In the genomic region with DNA sequence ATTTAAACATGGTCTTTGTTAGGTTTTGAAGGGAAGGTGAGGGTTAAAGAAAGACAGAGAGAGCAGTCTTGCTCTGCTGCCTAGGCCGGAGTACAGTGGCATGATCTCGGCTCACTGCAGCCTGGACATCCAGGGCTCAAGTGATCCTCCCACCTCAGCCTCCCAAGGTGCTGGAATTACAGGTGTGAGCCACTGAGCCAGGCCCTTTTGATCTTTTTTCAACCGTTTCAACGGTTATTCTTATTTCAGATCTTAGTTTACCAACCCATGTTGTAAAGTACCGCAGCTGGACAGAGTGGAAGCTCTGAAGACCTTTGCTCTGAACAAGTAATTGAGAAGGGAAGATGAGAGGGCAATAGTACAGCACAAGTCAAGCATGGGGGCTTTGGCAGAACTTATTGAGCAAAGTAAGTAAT, we compare ENCODE assay signal across 9 cellular contexts. TPM values are rescaled to one million over a fixed set of nuclear protein-coding genes. Genes with fewer than 3 reads are reported as not detected.
DNase-seq lines count a peak whose midpoint lies in the region; ATAC-seq and TF ChIP-seq lines count a peak whose summit lies in the region.
"Had no signal": no experiment of that assay in that cellular context is flagged by ENCODE, and none has a peak within 500 bp of the region (broad histone marks: within the 10 kb centered on the region; RNA-seq: fewer than 3 reads in every experiment).

No MANE protein-coding gene starts in this region.

- H3K36me3 ChIP-seq in Peyer's patch (no peaks in the 10 kb centered on the region), psoas muscle (ENCODE audit: insufficient read depth in 1 of 2, low read depth in 1 of 2) (no peaks in the 10 kb centered on the region), uterus (no peaks in the 10 kb centered on the region), trophoblast cell (ENCODE audit: control insufficient read depth in 1 of 2, insufficient read depth in 2 of 2, low read length in 2 of 2) (no peaks in the 10 kb centered on the region)

- H3K79me1 ChIP-seq in trophoblast cell (ENCODE audit: low read length): peaks cover 3% of the 10 kb centered on the region

- H3K27me3 Mint-ChIP-seq in activated CD4-positive, alpha-beta T cell treated with anti-CD3 and anti-CD28 coated beads for 36 hours: no peaks in the 10 kb centered on the region

- H3K14ac ChIP-seq in trophoblast cell (ENCODE audit: low read length): no peak overlapping the region

- no peak overlapping the region for H3K18ac ChIP-seq in trophoblast cell (ENCODE audit: low read length)

- peaks cover 10% of the 10 kb centered on the region for H3K79me2 ChIP-seq in trophoblast cell (ENCODE audit: control insufficient read depth, insufficient read depth, low read length, poor library complexity)

- H2BK5ac ChIP-seq in trophoblast cell (ENCODE audit: low read depth, low read length, poor library complexity): no peak overlapping the region

- TF ChIP-seq CTCF in Peyer's patch (IDR thresholded peaks at IDR 0.05) (no peak), epithelial cell of proximal tubule (conservative IDR thresholded peaks at IDR 0.05; ENCODE audit: low read depth, low read length) (no peak), psoas muscle (IDR thresholded peaks at IDR 0.05) (no peak), uterus (IDR thresholded peaks at IDR 0.05) (no peak)

- 64 to 81% (median 69%) methylated on average over 5 of the region's 5 CpGs for WGBS in psoas muscle, 3 donors
- no CpG with 5 or more reads among the region's 5 CpGs for WGBS in trophoblast cell (ENCODE audit: extremely low coverage, insufficient coverage, insufficient read length)

- CTCF ChIA-PET in activated CD4-positive, alpha-beta T cell treated with anti-CD3 and anti-CD28 coated beads for 36 hours (lab: Charles Lee): interaction anchor here (0.7 to 1.3 kb wide), 4 partner anchors 20 to 589 kb away, joined by 3 to 5 read pairs (median 4); no protein-coding TSS in a partner anchor

- H3K4me2 ChIP-seq in trophoblast cell (ENCODE audit: low read length): no peak overlapping the region

- TF ChIP-seq POLR2A in Peyer's patch (IDR thresholded peaks at IDR 0.05) (no peak), uterus (IDR thresholded peaks at IDR 0.05) (no peak)

- POLR2A ChIA-PET in activated CD4-positive, alpha-beta T cell treated with anti-CD3 and anti-CD28 coated beads for 36 hours (lab: Charles Lee): no interaction called here

- H3K27me3 ChIP-seq in Peyer's patch (no peaks in the 10 kb centered on the region), psoas muscle (ENCODE audit: insufficient read depth in 3 of 3, low read length in 2 of 3) (no peaks in the 10 kb centered on the region), uterus (no peaks in the 10 kb centered on the region), trophoblast cell (ENCODE audit: insufficient read depth, low read length) (no peaks in the 10 kb centered on the region)

- intact Hi-C loops in activated CD4-positive, alpha-beta T cell treated with anti-CD3 and anti-CD28 coated beads for 36 hours (cut with DNase I, micrococcal nuclease): loop anchor here in 1 of 2 experiments (5.0 kb wide), 2 partner anchors 965 to 1065 kb away; partner anchors contain the start of genes C6orf89 and MTCH1
- intact Hi-C loops in psoas muscle (cut with DNase I): loop anchor here in 1 of 2 donors (10.0 kb wide), 1 partner anchor 173 kb away; no protein-coding TSS in a partner anchor
- intact Hi-C loops in uterus (cut with DNase I; ENCODE audit: low total_unique reads): no loop called here

- peak overlapping the region; percentile 95 for H3K4me3 Mint-ChIP-seq in activated CD4-positive, alpha-beta T cell treated with anti-CD3 and anti-CD28 coated beads for 36 hours

- H4K8ac ChIP-seq in trophoblast cell (ENCODE audit: low read depth, low read length): no peak overlapping the region

- no peak overlapping the region for H3K4ac ChIP-seq in trophoblast cell (ENCODE audit: low read depth, low read length)

- H3K27ac Mint-ChIP-seq in activated CD4-positive, alpha-beta T cell treated with anti-CD3 and anti-CD28 coated beads for 36 hours: no peak overlapping the region

- H3K4me3 ChIP-seq in Peyer's patch (peak overlapping the region in 2 of 4 donors; percentile 75 to 96), epithelial cell of proximal tubule (ENCODE audit: low read depth, low read length) (peak overlapping the region; percentile 89), psoas muscle (peak overlapping the region; percentile 93), uterus (no peak overlapping the region), trophoblast cell (ENCODE audit: low read depth, low read length) (no peak overlapping the region)

- H3K9ac ChIP-seq in trophoblast cell (ENCODE audit: low read length): no peak overlapping the region

- H2BK120ac ChIP-seq in trophoblast cell (ENCODE audit: insufficient read depth, low read length, poor library complexity): no peak overlapping the region

- no peak for ATAC-seq in activated CD4-positive, alpha-beta T cell treated with anti-CD3 and anti-CD28 coated beads for 36 hours
- ATAC-seq in psoas muscle: no peak

- H2AFZ ChIP-seq in trophoblast cell (ENCODE audit: insufficient read depth, low read length, poor library complexity): no peak overlapping the region

- peaks cover 0 to 16% (median 4%) of the 10 kb centered on the region in 4 donors for H3K4me1 ChIP-seq in Peyer's patch
- peaks cover 13% of the 10 kb centered on the region for H3K4me1 ChIP-seq in psoas muscle
- no peaks in the 10 kb centered on the region for H3K4me1 ChIP-seq in uterus
- no peaks in the 10 kb centered on the region for H3K4me1 ChIP-seq in trophoblast cell (ENCODE audit: control insufficient read depth in 1 of 2, insufficient read depth in 2 of 2, low read length in 2 of 2)

- H2AK5ac ChIP-seq in trophoblast cell (ENCODE audit: low read length): no peak overlapping the region

- H3K4me1 Mint-ChIP-seq in activated CD4-positive, alpha-beta T cell treated with anti-CD3 and anti-CD28 coated beads for 36 hours: peaks cover 42% of the 10 kb centered on the region

- peaks cover 25% of the 10 kb centered on the region for H3K36me3 Mint-ChIP-seq in activated CD4-positive, alpha-beta T cell treated with anti-CD3 and anti-CD28 coated beads for 36 hours (ENCODE audit: low read depth)

- no peak overlapping the region for H4K91ac ChIP-seq in trophoblast cell (ENCODE audit: low read depth, low read length)

- no peak for DNase-seq in activated CD4-positive, alpha-beta T cell treated with anti-CD3 and anti-CD28 coated beads for 36 hours
- DNase-seq in activated CD4-positive, alpha-beta T cell treated with anti-CD3 and anti-CD28 coated beads for 4 hours: no peak
- DNase-seq in Peyer's patch: no peak
- DNase-seq in epithelial cell of proximal tubule (ENCODE audit: low read depth): no peak
- DNase-seq in psoas muscle: no peak
- no peak for DNase-seq in uterus
- DNase-seq in NCI-H82 treated with DMSO at 0.1 percent for 48 hours (lab: John Stamatoyannopoulos, UW; ENCODE audit: unreplicated experiment): no peak
- no peak for DNase-seq in trophoblast cell
- DNase-seq: NCI-H69 had no signal

- H3K9me3 ChIP-seq in Peyer's patch: no peaks in the 10 kb centered on the region
- no peaks in the 10 kb centered on the region for H3K9me3 ChIP-seq in psoas muscle
- H3K9me3 ChIP-seq in uterus: no peaks in the 10 kb centered on the region
- H3K9me3 ChIP-seq in trophoblast cell (ENCODE audit: insufficient read depth, low read depth, low read length): no peaks in the 10 kb centered on the region

- H2BK12ac ChIP-seq in trophoblast cell (ENCODE audit: low read length): no peak overlapping the region

- H3K9me3 Mint-ChIP-seq in activated CD4-positive, alpha-beta T cell treated with anti-CD3 and anti-CD28 coated beads for 36 hours (ENCODE audit: low read depth): no peaks in the 10 kb centered on the region

- H4K12ac ChIP-seq in trophoblast cell (ENCODE audit: low read depth, low read length): no peak overlapping the region

- H3K27ac ChIP-seq in Peyer's patch: peak overlapping the region in 3 of 4 donors; percentile 6 to 82 (median 60)
- peak overlapping the region; percentile 88 for H3K27ac ChIP-seq in psoas muscle
- H3K27ac ChIP-seq in uterus: no peak overlapping the region
- no peak overlapping the region for H3K27ac ChIP-seq in trophoblast cell (ENCODE audit: low read depth, low read length)

- no peak overlapping the region for H3K23ac ChIP-seq in trophoblast cell (ENCODE audit: low read length)

RNA-seq across cellular contexts. Expression of gene SRPK1, which starts 1.2 kb away (rescaled TPM):
- total RNA-seq in activated CD4-positive, alpha-beta T cell treated with anti-CD3 and anti-CD28 coated beads for 36 hours: 100 to 1,000 TPM; 100 to 118 TPM
- total RNA-seq in Peyer's patch: 100 to 1,000 TPM in 2 of 4 donors, 10 to 100 TPM in 2; 72.4 to 137 (median 112) TPM
- 103 and 115 TPM in 2 replicates for total RNA-seq in epithelial cell of proximal tubule
- total RNA-seq in psoas muscle: 10 to 100 TPM; 24.1 to 42.4 (median 31.3) TPM
- polyA plus RNA-seq in psoas muscle: 10 to 100 TPM; 12.2 to 46.9 (median 21.3) TPM
- total RNA-seq in uterus: 10 to 100 TPM; 14.3 to 76.3 (median 29.4) TPM
- polyA plus RNA-seq in trophoblast cell (2013): 48.5 and 49.5 TPM in 2 replicates

Comparison
In these comparisons a context has a peak if more than half of its experiments do, and no peak if none do; other contexts are left out.
1. H3K27ac ChIP-seq: peak in Peyer's patch (3 of 4) and psoas muscle (single experiment); none in uterus (0 of 2) and trophoblast cell (single experiment).
2. H3K4me3 ChIP-seq: peak in epithelial cell of proximal tubule (single experiment) and psoas muscle (single experiment); none in uterus (0 of 2) and trophoblast cell (single experiment).